Comparison of ENCODE assay signal across 39 cellular contexts in the genomic region with DNA sequence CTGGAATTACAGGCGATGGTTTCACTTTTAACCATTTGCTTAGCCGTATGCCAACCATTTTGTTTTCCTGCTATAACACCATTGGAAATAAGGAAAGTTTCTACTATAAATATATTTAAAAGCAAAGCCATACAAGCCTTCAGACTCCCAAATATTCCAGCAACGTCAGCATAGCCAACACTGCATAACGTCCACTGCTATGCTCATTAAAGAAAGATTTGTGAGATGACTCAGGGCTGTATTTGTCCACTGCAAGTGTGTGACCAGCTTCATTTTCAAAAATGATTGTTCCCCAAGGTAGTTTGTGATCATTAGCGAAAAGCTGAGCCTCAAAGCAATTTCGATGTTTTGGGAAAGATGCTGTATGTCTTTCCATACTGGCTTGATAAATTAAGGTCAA. TPM values are rescaled to one million over a fixed set of nuclear protein-coding genes. Genes with fewer than 3 reads are reported as not detected.
"Had no signal": no experiment of that assay in that cellular context is flagged by ENCODE, and none has a peak within 500 bp of the region (broad histone marks: within the 10 kb centered on the region; RNA-seq: fewer than 3 reads in every experiment).

No MANE protein-coding gene starts in this region.

- H3K9me3 ChIP-seq: adrenal gland, breast epithelium, colonic mucosa, esophagus squamous epithelium, gastroesophageal sphincter, heart right ventricle had no signal

- H3K9me3 Mint-ChIP-seq: activated B cell treated with CpG ODN at 0.5 μM for 24 hours; activated CD8-positive, alpha-beta T cell treated with anti-CD3 and anti-CD28 coated beads for 36 hours; activated naive CD4-positive, alpha-beta T cell treated with anti-CD3 and anti-CD28 coated beads for 36 hours; activated naive CD4-positive, alpha-beta T cell treated with anti-CD3 and anti-CD28 coated beads, Interleukin-2, amount 50 U/mL, for 24 hours; activated naive CD8-positive, alpha-beta T cell treated with anti-CD3 and anti-CD28 coated beads for 36 hours; activated naive CD8-positive, alpha-beta T cell treated with anti-CD3 and anti-CD28 coated beads, Interleukin-2, amount 50 U/mL, for 24 hours; activated T-cell treated with anti-CD3 and anti-CD28 coated beads, Interleukin-2, amount 50 U/mL, for 4 hours; activated T-helper 17 cell treated with anti-CD3 and anti-CD28 coated beads, Interleukin-2, amount 50 U/mL, for 72 hours; T-helper 2 cell treated with Interferon-gamma antibody and Interleukin-4, amounts not matched to agents 5 μg/mL and 100 μg/mL, for 36 hours had no signal

- H3K4me1 Mint-ChIP-seq: activated B cell treated with CpG ODN at 0.5 μM for 24 hours; activated naive CD4-positive, alpha-beta T cell treated with anti-CD3 and anti-CD28 coated beads, Interleukin-2, amount 50 U/mL, for 24 hours; activated naive CD8-positive, alpha-beta T cell treated with anti-CD3 and anti-CD28 coated beads for 36 hours; activated naive CD8-positive, alpha-beta T cell treated with anti-CD3 and anti-CD28 coated beads, Interleukin-2, amount 50 U/mL, for 24 hours; activated T-helper 17 cell treated with anti-CD3 and anti-CD28 coated beads, Interleukin-2, amount 50 U/mL, for 72 hours; T-helper 17 cell had no signal

- H3K27ac ChIP-seq: adrenal gland, breast epithelium, cardiac muscle cell, colonic mucosa, epithelial cell of prostate, esophagus squamous epithelium, gastroesophageal sphincter, heart right ventricle, WERI-Rb-1 had no signal

- H3K4me1 ChIP-seq: adrenal gland, breast epithelium, colonic mucosa, esophagus squamous epithelium, heart right ventricle had no signal

- H3K36me3 ChIP-seq: adrenal gland, breast epithelium, cardiac muscle cell, colonic mucosa, esophagus squamous epithelium, gastroesophageal sphincter, heart right ventricle, WERI-Rb-1 had no signal

- H3K4me3 Mint-ChIP-seq: activated B cell treated with CpG ODN at 0.5 μM for 24 hours; activated CD8-positive, alpha-beta T cell treated with anti-CD3 and anti-CD28 coated beads for 36 hours; activated naive CD4-positive, alpha-beta T cell treated with anti-CD3 and anti-CD28 coated beads for 36 hours; activated naive CD4-positive, alpha-beta T cell treated with anti-CD3 and anti-CD28 coated beads, Interleukin-2, amount 50 U/mL, for 24 hours; activated naive CD8-positive, alpha-beta T cell treated with anti-CD3 and anti-CD28 coated beads for 36 hours; activated naive CD8-positive, alpha-beta T cell treated with anti-CD3 and anti-CD28 coated beads, Interleukin-2, amount 50 U/mL, for 24 hours; activated T-cell treated with anti-CD3 and anti-CD28 coated beads, Interleukin-2, amount 50 U/mL, for 4 hours; activated T-helper 17 cell treated with anti-CD3 and anti-CD28 coated beads, Interleukin-2, amount 50 U/mL, for 72 hours; brain; T-helper 17 cell; T-helper 2 cell treated with Interferon-gamma antibody and Interleukin-4, amounts not matched to agents 5 μg/mL and 100 μg/mL, for 36 hours had no signal

- ATAC-seq: activated CD4-positive, CD25-positive, alpha-beta regulatory T cell treated with anti-CD3 and anti-CD28 coated beads, Interleukin-2, amount 50 U/mL, for 24 hours; activated CD8-positive, alpha-beta T cell treated with anti-CD3 and anti-CD28 coated beads for 36 hours; activated naive CD8-positive, alpha-beta T cell treated with anti-CD3 and anti-CD28 coated beads, Interleukin-2, amount 50 U/mL, for 24 hours; activated T-cell treated with anti-CD3 and anti-CD28 coated beads, Interleukin-2, amount 50 U/mL, for 4 hours; activated T-helper 17 cell treated with anti-CD3 and anti-CD28 coated beads, Interleukin-2, amount 50 U/mL, for 72 hours; gastroesophageal sphincter; heart right ventricle; T-helper 17 cell had no signal

- H3K27me3 ChIP-seq: adrenal gland, breast epithelium, cardiac muscle cell, colonic mucosa, gastroesophageal sphincter had no signal

- H3K27me3 Mint-ChIP-seq: activated CD8-positive, alpha-beta T cell treated with anti-CD3 and anti-CD28 coated beads for 36 hours; activated naive CD4-positive, alpha-beta T cell treated with anti-CD3 and anti-CD28 coated beads, Interleukin-2, amount 50 U/mL, for 24 hours; activated naive CD8-positive, alpha-beta T cell treated with anti-CD3 and anti-CD28 coated beads for 36 hours had no signal

- DNase-seq: activated B cell treated with CpG ODN at 0.5 μM for 24 hours; activated CD4-positive, alpha-beta T cell treated with anti-CD3 and anti-CD28 coated beads for 48 hours; activated CD4-positive, alpha-beta T cell treated with anti-CD3 and anti-CD28 coated beads, Interleukin-2, amount 50 U/mL, for 1 hour; activated CD4-positive, alpha-beta T cell treated with anti-CD3 and anti-CD28 coated beads, Interleukin-2, amount 50 U/mL, for 48 hours; activated CD8-positive, alpha-beta memory T cell treated with anti-CD3 and anti-CD28 coated beads for 24 hours; activated CD8-positive, alpha-beta T cell treated with anti-CD3 and anti-CD28 coated beads for 36 hours; activated effector memory CD4-positive, alpha-beta T cell treated with anti-CD3 and anti-CD28 coated beads, Interleukin-2, amount 50 U/mL, for 16 hours; activated naive CD4-positive, alpha-beta T cell treated with anti-CD3 and anti-CD28 coated beads for 36 hours; activated naive CD8-positive, alpha-beta T cell treated with anti-CD3 and anti-CD28 coated beads for 36 hours; activated naive CD8-positive, alpha-beta T cell treated with anti-CD3 and anti-CD28 coated beads, Interleukin-2, amount 50 U/mL, for 24 hours; activated T-cell treated with anti-CD3 and anti-CD28 coated beads, Interleukin-2, amount 50 U/mL, for 4 hours; adrenal gland; amygdala; central memory CD4-positive, alpha-beta T cell; cerebellar nuclear complex; colonic mucosa; effector CD8-positive, alpha-beta T cell; esophagus squamous epithelium; heart right ventricle; T-helper 17 cell; T1000; WERI-Rb-1 had no signal

- H3K36me3 Mint-ChIP-seq: activated naive CD4-positive, alpha-beta T cell treated with anti-CD3 and anti-CD28 coated beads, Interleukin-2, amount 50 U/mL, for 24 hours; activated naive CD8-positive, alpha-beta T cell treated with anti-CD3 and anti-CD28 coated beads for 36 hours; brain had no signal

- FAIRE-seq: endometrium, endothelial cell of umbilical vein had no signal

- H3K4me3 ChIP-seq: adrenal gland, breast epithelium, cardiac muscle cell, colonic mucosa, esophagus squamous epithelium, gastroesophageal sphincter, heart right ventricle had no signal

- H3K27ac Mint-ChIP-seq: activated B cell treated with CpG ODN at 0.5 μM for 24 hours; activated CD8-positive, alpha-beta T cell treated with anti-CD3 and anti-CD28 coated beads for 36 hours; activated naive CD4-positive, alpha-beta T cell treated with anti-CD3 and anti-CD28 coated beads for 36 hours; activated naive CD4-positive, alpha-beta T cell treated with anti-CD3 and anti-CD28 coated beads, Interleukin-2, amount 50 U/mL, for 24 hours; activated naive CD8-positive, alpha-beta T cell treated with anti-CD3 and anti-CD28 coated beads for 36 hours; activated naive CD8-positive, alpha-beta T cell treated with anti-CD3 and anti-CD28 coated beads, Interleukin-2, amount 50 U/mL, for 24 hours; activated T-helper 17 cell treated with anti-CD3 and anti-CD28 coated beads, Interleukin-2, amount 50 U/mL, for 72 hours; T-helper 17 cell; T-helper 2 cell treated with Interferon-gamma antibody and Interleukin-4, amounts not matched to agents 5 μg/mL and 100 μg/mL, for 36 hours had no signal

RNA-seq across cellular contexts. Expression of a gene that starts 14.9 kb away (rescaled TPM):
- total RNA-seq: activated B cell treated with CpG ODN at 0.5 μM for 24 hours; activated CD8-positive, alpha-beta T cell treated with anti-CD3 and anti-CD28 coated beads for 36 hours; activated naive CD4-positive, alpha-beta T cell treated with anti-CD3 and anti-CD28 coated beads for 36 hours; activated naive CD8-positive, alpha-beta T cell treated with anti-CD3 and anti-CD28 coated beads for 36 hours; activated T-cell treated with anti-CD3 and anti-CD28 coated beads, Interleukin-2, amount 50 U/mL, for 4 hours; activated T-helper 17 cell treated with anti-CD3 and anti-CD28 coated beads, Interleukin-2, amount 50 U/mL, for 72 hours; adrenal gland; aorta; breast epithelium; cardiac muscle cell; colonic mucosa; dermis microvascular lymphatic vessel endothelial cell; endothelial cell of umbilical vein; esophagus squamous epithelium; fibroblast of lung; fibroblast of villous mesenchyme; gastroesophageal sphincter; glomerular endothelial cell; heart right ventricle; T-helper 17 cell had no signal
- polyA plus RNA-seq: adrenal gland, aorta, cardiac muscle cell, endothelial cell of umbilical vein, esophagus, fibroblast of lung, heart right ventricle had no signal
